20 cellular contexts compared by ENCODE assay signal in genomic region chr6:13259393-13259792, GRCh38.
A peak's percentile ranks its signal among the peaks of the same experiment; 100 is the strongest.
DNase-seq lines count a peak whose midpoint lies in the region; ATAC-seq and FAIRE-seq lines count a peak whose summit lies in the region.
"Had no signal": no experiment of that assay in that cellular context is flagged by ENCODE, and none has a peak within 500 bp of the region (broad histone marks: within the 10 kb centered on the region; RNA-seq: fewer than 3 reads in every experiment).

No MANE protein-coding gene starts in this region.

- H3K4me3 ChIP-seq in BLaER1 treated with 17β-estradiol and CSF1 and Interleukin-3, amounts not matched to agents 10 nM and 100 nM: no peak overlapping the region
- H3K4me3 ChIP-seq: lung, Peyer's patch had no signal

- intact Hi-C loops in cardiac septum (cut with DNase I) (no loop called here), left colon (cut with DNase I, micrococcal nuclease) (no loop called here)

- peaks cover 0 to 30% (median 22%) of the 10 kb centered on the region in 11 experiments; a peak in 18 of 22 replicates for H3K9me3 ChIP-seq in BLaER1 treated with 17β-estradiol and CSF1 and Interleukin-3, amounts not matched to agents 10 nM and 100 nM (replicated peaks in 1 of 11)

- FAIRE-seq in urothelium cell line (lab: Jason Lieb, UNC): no peak
- FAIRE-seq: A204.1, frontal cortex had no signal

- H3K27ac ChIP-seq in BLaER1 treated with 17β-estradiol and CSF1 and Interleukin-3, amounts not matched to agents 10 nM and 100 nM: peak overlapping the region in 7 of 11 experiments; percentile 35 to 81 (median 73); a peak in 10 of 22 replicates

- H3K4me2 ChIP-seq in BLaER1 treated with 17β-estradiol and CSF1 and Interleukin-3, amounts not matched to agents 10 nM and 100 nM: peak overlapping the region; percentile 16 to 95 (median 86); a peak in 19 of 22 replicates

- H4K20me1 ChIP-seq in BLaER1 treated with 17β-estradiol and CSF1 and Interleukin-3, amounts not matched to agents 10 nM and 100 nM: peaks cover 0 to 3% (median 0%) of the 10 kb centered on the region in 11 experiments; a peak in 2 of 22 replicates

- peak; percentile 41 for ATAC-seq in GM18907 (IDR thresholded peaks at IDR 0.05; ENCODE audit: unreplicated experiment)
- ATAC-seq in HG02610 (IDR thresholded peaks at IDR 0.05; ENCODE audit: unreplicated experiment): peak; percentile 78
- ATAC-seq in HG03571 (IDR thresholded peaks at IDR 0.05; ENCODE audit: unreplicated experiment): peak; percentile 38
- ATAC-seq in left colon: no peak
- ATAC-seq: natural killer cell treated with Interleukin-12 subunit alpha and Interleukin-12 subunit beta and Interleukin-15 and Interleukin-18, amount 100 ng/mL, for 72 hours; T-cell; WTC11 had no signal

- no peak overlapping the region for H3K9ac ChIP-seq in BLaER1 treated with 17β-estradiol and CSF1 and Interleukin-3, amounts not matched to agents 10 nM and 100 nM

- peaks cover 0 to 3% (median 0%) of the 10 kb centered on the region in 11 experiments; a peak in 1 of 22 replicates for H3K36me3 ChIP-seq in BLaER1 treated with 17β-estradiol and CSF1 and Interleukin-3, amounts not matched to agents 10 nM and 100 nM
- H3K36me3 ChIP-seq: Peyer's patch had no signal

- H3K4me1 ChIP-seq in BLaER1 treated with 17β-estradiol and CSF1 and Interleukin-3, amounts not matched to agents 10 nM and 100 nM: peaks cover 78 to 90% (median 86%) of the 10 kb centered on the region in 10 experiments

- H3K27me3 ChIP-seq in BLaER1 treated with 17β-estradiol and CSF1 and Interleukin-3, amounts not matched to agents 10 nM and 100 nM: 0 out of 22 replicates have a peak, but pooled peaks cover 0 to 5% (median 0%) of the 10 kb centered on the region in 11 experiments
- H3K27me3 ChIP-seq: Peyer's patch had no signal

- DNase-seq in T-helper 1 cell (no peak), cardiac septum (ENCODE audit: low spot score) (no peak), urothelium cell line (ENCODE audit: low spot score) (no peak), left colon (no peak)
- DNase-seq: activated effector memory CD4-positive, alpha-beta T cell treated with anti-CD3 and anti-CD28 coated beads, Interleukin-2, amount 50 U/mL, for 16 hours; CD4-positive, alpha-beta T cell; EL; NCI-H1694; NCI-H524; Peyer's patch; T-cell had no signal
